Comparison of ENCODE assay signal across 1 cellular context in genomic region chr22:29769723-29770321, GRCh38.
TF ChIP-seq lines count a peak whose summit lies in the region.

No MANE protein-coding gene starts in this region.

TF ChIP-seq in HepG2, 621 proteins besides CTCF, POLR2A, EP300 and RAD21 (continued from another document and continues in another):
- TF ChIP-seq ZBTB40 (IDR thresholded peaks at IDR 0.05), result no peak
- peak; percentile 62; the same call in 1 of the 2 replicates for TF ChIP-seq ZBTB40 (CRISPR knock-in tag; IDR thresholded peaks at IDR 0.05)
- TF ChIP-seq, protein P1, sequence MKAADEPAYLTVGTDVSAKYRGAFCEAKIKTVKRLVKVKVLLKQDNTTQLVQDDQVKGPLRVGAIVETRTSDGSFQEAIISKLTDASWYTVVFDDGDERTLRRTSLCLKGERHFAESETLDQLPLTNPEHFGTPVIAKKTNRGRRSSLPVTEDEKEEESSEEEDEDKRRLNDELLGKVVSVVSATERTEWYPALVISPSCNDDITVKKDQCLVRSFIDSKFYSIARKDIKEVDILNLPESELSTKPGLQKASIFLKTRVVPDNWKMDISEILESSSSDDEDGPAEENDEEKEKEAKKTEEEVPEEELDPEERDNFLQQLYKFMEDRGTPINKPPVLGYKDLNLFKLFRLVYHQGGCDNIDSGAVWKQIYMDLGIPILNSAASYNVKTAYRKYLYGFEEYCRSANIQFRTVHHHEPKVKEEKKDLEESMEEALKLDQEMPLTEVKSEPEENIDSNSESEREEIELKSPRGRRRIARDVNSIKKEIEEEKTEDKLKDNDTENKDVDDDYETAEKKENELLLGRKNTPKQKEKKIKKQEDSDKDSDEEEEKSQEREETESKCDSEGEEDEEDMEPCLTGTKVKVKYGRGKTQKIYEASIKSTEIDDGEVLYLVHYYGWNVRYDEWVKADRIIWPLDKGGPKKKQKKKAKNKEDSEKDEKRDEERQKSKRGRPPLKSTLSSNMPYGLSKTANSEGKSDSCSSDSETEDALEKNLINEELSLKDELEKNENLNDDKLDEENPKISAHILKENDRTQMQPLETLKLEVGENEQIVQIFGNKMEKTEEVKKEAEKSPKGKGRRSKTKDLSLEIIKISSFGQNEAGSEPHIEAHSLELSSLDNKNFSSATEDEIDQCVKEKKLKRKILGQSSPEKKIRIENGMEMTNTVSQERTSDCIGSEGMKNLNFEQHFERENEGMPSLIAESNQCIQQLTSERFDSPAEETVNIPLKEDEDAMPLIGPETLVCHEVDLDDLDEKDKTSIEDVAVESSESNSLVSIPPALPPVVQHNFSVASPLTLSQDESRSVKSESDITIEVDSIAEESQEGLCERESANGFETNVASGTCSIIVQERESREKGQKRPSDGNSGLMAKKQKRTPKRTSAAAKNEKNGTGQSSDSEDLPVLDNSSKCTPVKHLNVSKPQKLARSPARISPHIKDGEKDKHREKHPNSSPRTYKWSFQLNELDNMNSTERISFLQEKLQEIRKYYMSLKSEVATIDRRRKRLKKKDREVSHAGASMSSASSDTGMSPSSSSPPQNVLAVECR (CRISPR knock-in tag; IDR thresholded peaks at IDR 0.05; ENCODE audit: borderline replicate concordance), result peak; percentile 29; the same call in 1 of the 2 replicates
- TF ChIP-seq ZNF17 (CRISPR knock-in tag; IDR thresholded peaks at IDR 0.05), result no peak
- TF ChIP-seq RBFOX2 (IDR thresholded peaks at IDR 0.05; ENCODE audit: low read depth, low read length), result peak; percentile 17; the same call in 1 of the 2 replicates
- TF ChIP-seq SIX4 (CRISPR knock-in tag; IDR thresholded peaks at IDR 0.05), result peak; percentile 100
- TF ChIP-seq KIAA2018 (CRISPR knock-in tag; IDR thresholded peaks at IDR 0.05; ENCODE audit: borderline replicate concordance), result no peak
- TF ChIP-seq, protein P2, sequence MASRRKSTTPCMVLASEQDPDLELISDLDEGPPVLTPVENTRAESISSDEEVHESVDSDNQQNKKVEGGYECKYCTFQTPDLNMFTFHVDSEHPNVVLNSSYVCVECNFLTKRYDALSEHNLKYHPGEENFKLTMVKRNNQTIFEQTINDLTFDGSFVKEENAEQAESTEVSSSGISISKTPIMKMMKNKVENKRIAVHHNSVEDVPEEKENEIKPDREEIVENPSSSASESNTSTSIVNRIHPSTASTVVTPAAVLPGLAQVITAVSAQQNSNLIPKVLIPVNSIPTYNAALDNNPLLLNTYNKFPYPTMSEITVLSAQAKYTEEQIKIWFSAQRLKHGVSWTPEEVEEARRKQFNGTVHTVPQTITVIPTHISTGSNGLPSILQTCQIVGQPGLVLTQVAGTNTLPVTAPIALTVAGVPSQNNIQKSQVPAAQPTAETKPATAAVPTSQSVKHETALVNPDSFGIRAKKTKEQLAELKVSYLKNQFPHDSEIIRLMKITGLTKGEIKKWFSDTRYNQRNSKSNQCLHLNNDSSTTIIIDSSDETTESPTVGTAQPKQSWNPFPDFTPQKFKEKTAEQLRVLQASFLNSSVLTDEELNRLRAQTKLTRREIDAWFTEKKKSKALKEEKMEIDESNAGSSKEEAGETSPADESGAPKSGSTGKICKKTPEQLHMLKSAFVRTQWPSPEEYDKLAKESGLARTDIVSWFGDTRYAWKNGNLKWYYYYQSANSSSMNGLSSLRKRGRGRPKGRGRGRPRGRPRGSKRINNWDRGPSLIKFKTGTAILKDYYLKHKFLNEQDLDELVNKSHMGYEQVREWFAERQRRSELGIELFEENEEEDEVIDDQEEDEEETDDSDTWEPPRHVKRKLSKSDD (CRISPR knock-in tag; IDR thresholded peaks at IDR 0.05; ENCODE audit: low read depth), result no peak
- TF ChIP-seq TCF12 (IDR thresholded peaks at IDR 0.05), result no peak
- no peak for TF ChIP-seq TCF12 (CRISPR knock-in tag; IDR thresholded peaks at IDR 0.05)
- TF ChIP-seq, protein P3, sequence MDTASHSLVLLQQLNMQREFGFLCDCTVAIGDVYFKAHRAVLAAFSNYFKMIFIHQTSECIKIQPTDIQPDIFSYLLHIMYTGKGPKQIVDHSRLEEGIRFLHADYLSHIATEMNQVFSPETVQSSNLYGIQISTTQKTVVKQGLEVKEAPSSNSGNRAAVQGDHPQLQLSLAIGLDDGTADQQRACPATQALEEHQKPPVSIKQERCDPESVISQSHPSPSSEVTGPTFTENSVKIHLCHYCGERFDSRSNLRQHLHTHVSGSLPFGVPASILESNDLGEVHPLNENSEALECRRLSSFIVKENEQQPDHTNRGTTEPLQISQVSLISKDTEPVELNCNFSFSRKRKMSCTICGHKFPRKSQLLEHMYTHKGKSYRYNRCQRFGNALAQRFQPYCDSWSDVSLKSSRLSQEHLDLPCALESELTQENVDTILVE (CRISPR knock-in tag; IDR thresholded peaks at IDR 0.05), result peak; percentile 30; the same call in 1 of the 2 replicates
- peak; percentile 83 for TF ChIP-seq SAP130 (CRISPR knock-in tag; IDR thresholded peaks at IDR 0.05; ENCODE audit: low read depth)
- TF ChIP-seq ZNF782 (CRISPR knock-in tag; IDR thresholded peaks at IDR 0.05; ENCODE audit: borderline replicate concordance), result no peak
- TF ChIP-seq, protein P4, sequence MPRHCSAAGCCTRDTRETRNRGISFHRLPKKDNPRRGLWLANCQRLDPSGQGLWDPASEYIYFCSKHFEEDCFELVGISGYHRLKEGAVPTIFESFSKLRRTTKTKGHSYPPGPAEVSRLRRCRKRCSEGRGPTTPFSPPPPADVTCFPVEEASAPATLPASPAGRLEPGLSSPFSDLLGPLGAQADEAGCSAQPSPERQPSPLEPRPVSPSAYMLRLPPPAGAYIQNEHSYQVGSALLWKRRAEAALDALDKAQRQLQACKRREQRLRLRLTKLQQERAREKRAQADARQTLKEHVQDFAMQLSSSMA (CRISPR knock-in tag; IDR thresholded peaks at IDR 0.05), result no peak
- no peak for TF ChIP-seq AHR (CRISPR knock-in tag; IDR thresholded peaks at IDR 0.05)
- TF ChIP-seq CREM (IDR thresholded peaks at IDR 0.05), result peak; percentile 74
- no peak for TF ChIP-seq CREM (CRISPR knock-in tag; IDR thresholded peaks at IDR 0.05)
- TF ChIP-seq, protein P5, sequence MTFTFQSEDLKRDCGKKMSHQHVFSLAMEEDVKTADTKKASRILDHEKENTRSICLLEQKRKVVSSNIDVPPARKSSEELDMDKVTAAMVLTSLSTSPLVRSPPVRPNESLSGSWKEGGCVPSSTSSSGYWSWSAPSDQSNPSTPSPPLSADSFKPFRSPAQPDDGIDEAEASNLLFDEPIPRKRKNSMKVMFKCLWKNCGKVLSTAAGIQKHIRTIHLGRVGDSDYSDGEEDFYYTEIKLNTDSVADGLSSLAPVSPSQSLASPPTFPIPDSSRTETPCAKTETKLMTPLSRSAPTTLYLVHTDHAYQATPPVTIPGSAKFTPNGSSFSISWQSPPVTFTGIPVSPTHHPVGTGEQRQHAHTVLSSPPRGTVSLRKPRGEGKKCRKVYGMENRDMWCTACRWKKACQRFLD (CRISPR knock-in tag; IDR thresholded peaks at IDR 0.05; ENCODE audit: borderline replicate concordance), result no peak
- no peak for TF ChIP-seq ZNF644 (CRISPR knock-in tag; IDR thresholded peaks at IDR 0.05; ENCODE audit: low read depth)
- no peak for TF ChIP-seq BRF2 (CRISPR knock-in tag; IDR thresholded peaks at IDR 0.05)
